ENCODE assay signal across 9 cellular contexts in the genomic region with DNA sequence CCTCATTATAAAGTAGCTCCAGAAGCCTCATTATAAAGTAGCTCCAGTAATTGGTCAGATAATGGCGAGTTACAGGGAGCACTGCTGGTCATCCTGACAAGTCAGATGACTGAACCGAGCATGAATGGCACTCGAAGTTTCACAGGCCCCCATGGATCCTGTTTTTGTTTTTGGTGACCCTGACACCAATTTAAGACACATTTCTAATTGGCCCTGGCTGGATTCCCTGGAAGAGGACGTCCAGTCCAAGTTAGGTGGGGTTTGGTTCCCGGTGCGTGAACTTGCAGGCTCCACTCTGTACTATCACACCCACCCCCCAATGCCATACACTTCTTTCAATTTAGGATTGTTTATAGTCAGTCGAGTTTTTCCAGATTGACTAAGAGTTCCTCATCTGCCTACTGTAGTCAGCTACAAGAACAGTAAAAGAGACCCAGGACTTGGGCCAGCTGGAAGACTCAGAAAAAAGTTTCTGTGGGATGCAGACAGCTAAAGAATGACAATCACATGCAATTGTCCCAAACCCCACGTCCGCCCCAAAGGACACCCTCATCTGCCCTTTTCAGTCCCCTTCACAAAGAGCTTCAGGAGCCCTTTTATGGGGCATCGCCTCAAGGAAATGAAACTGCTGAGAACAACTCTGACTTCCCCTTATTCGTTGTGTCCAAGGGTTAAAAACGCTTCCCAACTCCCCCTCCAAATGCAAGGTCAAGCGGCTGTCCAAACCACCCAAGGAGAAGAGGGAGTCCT. TPM values are rescaled to one million over a fixed set of nuclear protein-coding genes. Genes with fewer than 3 reads are reported as not detected.
A peak's percentile ranks its signal among the peaks of the same experiment; 100 is the strongest.
DNase-seq lines count a peak whose midpoint lies in the region; ATAC-seq and TF ChIP-seq lines count a peak whose summit lies in the region.
"Had no signal": no experiment of that assay in that cellular context is flagged by ENCODE, and none has a peak within 500 bp of the region (broad histone marks: within the 10 kb centered on the region; RNA-seq: fewer than 3 reads in every experiment).

No MANE protein-coding gene starts in this region.

- H2BK12ac ChIP-seq in trophoblast cell (ENCODE audit: low read length) = peak overlapping the region; percentile 42

- H3K36me3 ChIP-seq in DND-41 (ENCODE audit: insufficient read depth, low read length) (peaks cover 32% of the 10 kb centered on the region), SJSA1 (no peaks in the 10 kb centered on the region), esophagus muscularis mucosa (peaks cover 3 to 31% (median 25%) of the 10 kb centered on the region in 4 donors), trophoblast cell (ENCODE audit: control insufficient read depth in 1 of 2, insufficient read depth in 2 of 2, low read length in 2 of 2) (no peaks in the 10 kb centered on the region)

- TF ChIP-seq CTCF in DND-41 (IDR thresholded peaks at IDR 0.05; ENCODE audit: borderline replicate concordance, extremely low read depth, low read length, poor library complexity, severe bottlenecking) = no peak
- TF ChIP-seq CTCF in esophagus muscularis mucosa (IDR thresholded peaks at IDR 0.05) = no peak

- H3K9me3 ChIP-seq in DND-41 (ENCODE audit: insufficient read depth, low read length, severe bottlenecking) (no peaks in the 10 kb centered on the region), SJSA1 (replicated peaks) (no peaks in the 10 kb centered on the region), esophagus muscularis mucosa (no peaks in the 10 kb centered on the region), trophoblast cell (ENCODE audit: insufficient read depth, low read depth, low read length) (no peaks in the 10 kb centered on the region)

- H2BK5ac ChIP-seq in trophoblast cell (ENCODE audit: low read depth, low read length, poor library complexity) = peak overlapping the region; percentile 71

- H3K79me2 ChIP-seq in DND-41 (ENCODE audit: insufficient read depth, low read length) = peaks cover 66% of the 10 kb centered on the region
- peaks cover 8% of the 10 kb centered on the region for H3K79me2 ChIP-seq in trophoblast cell (ENCODE audit: control insufficient read depth, insufficient read depth, low read length, poor library complexity)

- no peak overlapping the region for H2AK5ac ChIP-seq in trophoblast cell (ENCODE audit: low read length)

- TF ChIP-seq EP300 in esophagus muscularis mucosa (IDR thresholded peaks at IDR 0.05) = no peak

- H3K27me3 ChIP-seq in DND-41 (ENCODE audit: insufficient read depth, low read length, poor library complexity) (peaks cover 5% of the 10 kb centered on the region), SJSA1 (replicated peaks) (peaks cover 5% of the 10 kb centered on the region), esophagus muscularis mucosa (no peaks in the 10 kb centered on the region), trophoblast cell (ENCODE audit: insufficient read depth, low read length) (no peaks in the 10 kb centered on the region)

- WGBS in esophagus muscularis mucosa = 15% methylated on average over 10 of the region's 13 CpGs
- WGBS in trophoblast cell (ENCODE audit: extremely low coverage, insufficient coverage, insufficient read length) = no CpG with 5 or more reads among the region's 13 CpGs

- peak overlapping the region; percentile 0 to 60; a peak in 3 of 4 replicates for H3K4me3 ChIP-seq in DND-41 (ENCODE audit: low read depth in 1 of 2, low read length in 2 of 2)
- peak overlapping the region; percentile 7; the same call in 1 of the 2 replicates for H3K4me3 ChIP-seq in SJSA1
- peak overlapping the region; percentile 71 to 97 (median 77) for H3K4me3 ChIP-seq in esophagus muscularis mucosa
- H3K4me3 ChIP-seq in trophoblast cell (ENCODE audit: low read depth, low read length) = peak overlapping the region; percentile 50

- no peak overlapping the region for H4K12ac ChIP-seq in trophoblast cell (ENCODE audit: low read depth, low read length)

- H3K4me1 ChIP-seq in DND-41 (ENCODE audit: insufficient read depth, low read length) (peaks cover 60% of the 10 kb centered on the region), SJSA1 (replicated peaks) (peaks cover 46% of the 10 kb centered on the region), esophagus muscularis mucosa (peaks cover 33 to 72% (median 70%) of the 10 kb centered on the region in 4 donors), trophoblast cell (ENCODE audit: control insufficient read depth in 1 of 2, insufficient read depth in 2 of 2, low read length in 2 of 2) (peaks cover 21 to 28% of the 10 kb centered on the region in 2 experiments)

- intact Hi-C loops in esophagus muscularis mucosa (cut with DNase I) = loop anchor here (5.0 kb wide), 2 partner anchors 73 to 208 kb away; no protein-coding TSS in a partner anchor

- peak overlapping the region; percentile 90; the same call in 1 of the 2 replicates for H3K27ac ChIP-seq in DND-41 (ENCODE audit: low read length)
- no peak overlapping the region for H3K27ac ChIP-seq in SJSA1
- H3K27ac ChIP-seq in esophagus muscularis mucosa (replicated peaks in 1 of 4) = peak overlapping the region; percentile 91 to 98 (median 95)
- peak overlapping the region; percentile 82 for H3K27ac ChIP-seq in trophoblast cell (ENCODE audit: low read depth, low read length)

- H3K79me1 ChIP-seq in trophoblast cell (ENCODE audit: low read length) = peaks cover 28% of the 10 kb centered on the region

- H3K23ac ChIP-seq in trophoblast cell (ENCODE audit: low read length) = no peak overlapping the region

- ATAC-seq in DND-41 (ENCODE audit: insufficient read depth, low read depth) (no peak), HG02763 (IDR thresholded peaks at IDR 0.05; ENCODE audit: unreplicated experiment) (no peak), HG02840 (IDR thresholded peaks at IDR 0.05; ENCODE audit: low FRiP score, unreplicated experiment) (no peak), GM19455 (IDR thresholded peaks at IDR 0.05; ENCODE audit: unreplicated experiment) (no peak)

- H2AFZ ChIP-seq in DND-41 (ENCODE audit: low read depth, low read length) (no peak overlapping the region), trophoblast cell (ENCODE audit: insufficient read depth, low read length, poor library complexity) (no peak overlapping the region)

- no peak for TF ChIP-seq POLR2A in esophagus muscularis mucosa (IDR thresholded peaks at IDR 0.05; ENCODE audit: low read depth)

- H3K4ac ChIP-seq in trophoblast cell (ENCODE audit: low read depth, low read length) = peak overlapping the region; percentile 36

- H3K14ac ChIP-seq in trophoblast cell (ENCODE audit: low read length) = peak overlapping the region; percentile 30

- DNase-seq in DND-41 (no peak), SJSA1 (ENCODE audit: low read depth in 1 of 2, low spot score in 2 of 2) (no peak), esophagus muscularis mucosa (ENCODE audit: extremely low spot score) (no peak), trophoblast cell (no peak), GDM1 (lab: John Stamatoyannopoulos, UW) (no peak)

- peak overlapping the region; percentile 52 for H4K91ac ChIP-seq in trophoblast cell (ENCODE audit: low read depth, low read length)

- H3K4me2 ChIP-seq in DND-41 (ENCODE audit: insufficient read depth, low read length) (peak overlapping the region; percentile 68), trophoblast cell (ENCODE audit: low read length) (peak overlapping the region; percentile 97)

- peak overlapping the region; percentile 49 for H3K18ac ChIP-seq in trophoblast cell (ENCODE audit: low read length)

- H4K20me1 ChIP-seq in DND-41 (ENCODE audit: insufficient read depth, low read length) = peaks cover 28% of the 10 kb centered on the region

- peak overlapping the region; percentile 42 for H4K8ac ChIP-seq in trophoblast cell (ENCODE audit: low read depth, low read length)

- H2BK120ac ChIP-seq in trophoblast cell (ENCODE audit: insufficient read depth, low read length, poor library complexity) = no peak overlapping the region

- H3K9ac ChIP-seq in DND-41 (ENCODE audit: low read depth, low read length) (peak overlapping the region; percentile 65), trophoblast cell (ENCODE audit: low read length) (peak overlapping the region; percentile 8)

RNA-seq across cellular contexts. Expression of gene DHRS3, which starts 2.7 kb away (rescaled TPM):
- total RNA-seq in SJSA1 (2014; rRNA removed; shearing (Covaris generic)) = 0.76 and 0.88 TPM in 2 replicates
- 100 to 1,000 TPM; 130 to 237 (median 200) TPM for total RNA-seq in esophagus muscularis mucosa
- 6.9 and 7.0 TPM in 2 replicates for polyA plus RNA-seq in trophoblast cell (2013)

RNA-seq across cellular contexts. Expression of gene AADACL4, which starts 28.5 kb away (rescaled TPM):
- total RNA-seq in SJSA1 (2014; rRNA removed; shearing (Covaris generic)) = not detected in 2 replicates
- not detected for total RNA-seq in esophagus muscularis mucosa
- 0.03 TPM in 1 of 2 replicates, not detected in the other for polyA plus RNA-seq in trophoblast cell (2013)
- total RNA-seq: lung microvascular endothelial cell had no signal

Comparison
In these comparisons a context has a peak if more than half of its experiments do, and no peak if none do; other contexts are left out.
1. H3K4me3 ChIP-seq: peak in every context shown above with its lines; median percentile 77 in esophagus muscularis mucosa; 50 in trophoblast cell; 30 in DND-41; 7 in SJSA1.
2. RNA of gene DHRS3, which starts 2.7 kb away (total RNA-seq): 130 to 237 TPM in esophagus muscularis mucosa; 0.76 to 0.88 TPM in SJSA1; every median in the first group is over 10 times any median in the second.